Comparison of ENCODE assay signal across 11 cellular contexts in the genomic region with DNA sequence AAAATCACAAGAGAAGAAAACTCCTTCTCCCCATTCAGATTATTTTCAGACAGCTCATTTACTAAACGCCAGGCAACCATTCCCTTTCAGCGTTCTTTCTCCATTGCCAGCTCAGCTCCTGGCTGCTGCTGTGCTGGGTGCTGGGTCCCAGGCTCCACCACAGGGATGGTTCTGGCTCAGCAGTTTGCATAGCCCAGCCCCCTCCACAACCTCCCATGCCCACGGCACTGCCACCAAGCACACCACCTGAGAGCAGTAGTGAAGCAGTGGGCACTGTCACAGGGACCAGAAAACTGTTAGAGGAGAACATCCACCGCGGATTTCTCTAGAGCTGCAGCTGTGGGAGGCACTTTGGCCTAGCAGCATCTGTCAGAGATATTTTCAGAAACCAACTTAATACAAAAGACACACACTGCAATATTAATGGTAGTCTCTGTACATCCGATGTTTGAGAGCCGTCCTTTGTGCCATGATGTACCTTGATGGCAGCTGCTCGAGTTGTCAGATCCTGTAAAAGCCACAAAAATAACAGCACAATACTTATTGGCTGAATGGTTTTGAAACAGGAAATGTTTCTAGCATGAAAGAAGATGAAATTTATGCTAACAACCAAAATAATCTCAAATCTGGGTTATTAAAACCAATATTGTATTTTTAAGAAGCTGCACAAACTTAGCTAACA.
A peak's percentile ranks its signal among the peaks of the same experiment; 100 is the strongest.
DNase-seq lines count a peak whose midpoint lies in the region; ATAC-seq and TF ChIP-seq lines count a peak whose summit lies in the region.
"Had no signal": no experiment of that assay in that cellular context is flagged by ENCODE, and none has a peak within 500 bp of the region (broad histone marks: within the 10 kb centered on the region; RNA-seq: fewer than 3 reads in every experiment).

No MANE protein-coding gene starts in this region.

- TF ChIP-seq CTCF in WERI-Rb-1 (IDR thresholded peaks at IDR 0.05; ENCODE audit: low read depth, low read length) = no peak
- TF ChIP-seq CTCF in lower lobe of right lung (IDR thresholded peaks at IDR 0.05) = no peak
- TF ChIP-seq CTCF in thoracic aorta (IDR thresholded peaks at IDR 0.05) = no peak

- DNase-seq in activated T-cell treated with anti-CD3 and anti-CD28 coated beads, Interleukin-2, amount 50 U/mL, for 24 hours = no peak
- DNase-seq in activated T-cell treated with anti-CD3 and anti-CD28 coated beads for 4 hours (no peak), WERI-Rb-1 (no peak), lower lobe of right lung (no peak), thoracic aorta (ENCODE audit: low spot score) (no peak), NK-92 (lab: John Stamatoyannopoulos, UW; ENCODE audit: unreplicated experiment) (no peak), SIG-M5 (lab: John Stamatoyannopoulos, UW) (no peak)
- no peak for DNase-seq in stimulated activated CD4-positive, alpha-beta T cell treated with anti-CD3 and anti-CD28 coated beads, Interleukin-4, amount 100 ng/mL, for 24 hours
- DNase-seq: EL, NCI-H1105 treated with DMSO at 0.1 percent for 48 hours had no signal

- H3K4me3 ChIP-seq in WERI-Rb-1 (ENCODE audit: low read depth, low read length) = no peak overlapping the region
- no peak overlapping the region for H3K4me3 ChIP-seq in lower lobe of right lung
- no peak overlapping the region for H3K4me3 ChIP-seq in thoracic aorta
- H3K4me3 ChIP-seq: esophagus muscularis mucosa had no signal

- peak overlapping the region; percentile 16; the same call in 1 of the 2 replicates for H3K27ac ChIP-seq in WERI-Rb-1
- H3K27ac ChIP-seq in lower lobe of right lung = peak overlapping the region; percentile 47
- peak overlapping the region; percentile 50 to 56 for H3K27ac ChIP-seq in thoracic aorta
- H3K27ac ChIP-seq: esophagus muscularis mucosa had no signal

- no peaks in the 10 kb centered on the region for H3K27me3 Mint-ChIP-seq in activated T-cell treated with anti-CD3 and anti-CD28 coated beads, Interleukin-2, amount 50 U/mL, for 24 hours

- H3K4me3 Mint-ChIP-seq in activated T-cell treated with anti-CD3 and anti-CD28 coated beads, Interleukin-2, amount 50 U/mL, for 24 hours = peak overlapping the region; percentile 13

- H3K27me3 ChIP-seq in WERI-Rb-1 (ENCODE audit: insufficient read depth, low read depth, severe bottlenecking) = no peaks in the 10 kb centered on the region
- no peaks in the 10 kb centered on the region for H3K27me3 ChIP-seq in lower lobe of right lung (ENCODE audit: low read depth)
- H3K27me3 ChIP-seq in thoracic aorta (replicated peaks; ENCODE audit: insufficient read depth) = no peaks in the 10 kb centered on the region
- H3K27me3 ChIP-seq: esophagus muscularis mucosa had no signal

- intact Hi-C loops in lower lobe of right lung (cut with DNase I) = no loop called here

- H3K36me3 ChIP-seq in WERI-Rb-1 (no peaks in the 10 kb centered on the region), lower lobe of right lung (no peaks in the 10 kb centered on the region), thoracic aorta (no peaks in the 10 kb centered on the region)
- H3K36me3 ChIP-seq: esophagus muscularis mucosa had no signal

- H3K9me3 ChIP-seq in WERI-Rb-1 (ENCODE audit: severe bottlenecking) (no peaks in the 10 kb centered on the region), lower lobe of right lung (no peaks in the 10 kb centered on the region), thoracic aorta (no peaks in the 10 kb centered on the region)
- H3K9me3 ChIP-seq: esophagus muscularis mucosa had no signal

- ATAC-seq in lower lobe of right lung (peak; percentile 39), thoracic aorta (ENCODE audit: insufficient number of reproducible peaks, low FRiP score, low read depth) (no peak)

- H3K36me3 Mint-ChIP-seq in activated T-cell treated with anti-CD3 and anti-CD28 coated beads, Interleukin-2, amount 50 U/mL, for 24 hours (ENCODE audit: low read depth) = no peaks in the 10 kb centered on the region

- H3K4me1 Mint-ChIP-seq in activated T-cell treated with anti-CD3 and anti-CD28 coated beads, Interleukin-2, amount 50 U/mL, for 24 hours (ENCODE audit: low read depth) = peaks cover 69% of the 10 kb centered on the region

- H3K9me3 Mint-ChIP-seq in activated T-cell treated with anti-CD3 and anti-CD28 coated beads, Interleukin-2, amount 50 U/mL, for 24 hours = no peaks in the 10 kb centered on the region

- H3K4me1 ChIP-seq in lower lobe of right lung (peaks cover 4% of the 10 kb centered on the region), thoracic aorta (ENCODE audit: control insufficient read depth in 1 of 2, low read depth in 2 of 2) (peaks cover 9 to 27% of the 10 kb centered on the region in 2 donors)

- peak overlapping the region; percentile 37 for H3K27ac Mint-ChIP-seq in activated T-cell treated with anti-CD3 and anti-CD28 coated beads, Interleukin-2, amount 50 U/mL, for 24 hours
